ENCODE assay signal across 25 cellular contexts in genomic region chr17:28471531-28472342, GRCh38. TPM values are rescaled to one million over a fixed set of nuclear protein-coding genes. Genes with fewer than 3 reads are reported as not detected.
A peak's percentile ranks its signal among the peaks of the same experiment; 100 is the strongest.
DNase-seq lines count a peak whose midpoint lies in the region; ATAC-seq and TF ChIP-seq lines count a peak whose summit lies in the region.
"Had no signal": no experiment of that assay in that cellular context is flagged by ENCODE, and none has a peak within 500 bp of the region (broad histone marks: within the 10 kb centered on the region; RNA-seq: fewer than 3 reads in every experiment).

No MANE protein-coding gene starts in this region.

- H3K4me1 Mint-ChIP-seq in activated CD4-positive, alpha-beta memory T cell treated with anti-CD3 and anti-CD28 coated beads, Interleukin-2, amount 10 ng/mL, durations not matched to agents 7 days and 5 days: peaks cover 48% of the 10 kb centered on the region

- POLR2A ChIA-PET in RWPE1 (lab: Yijun Ruan, JAX; ENCODE audit: low non-redundant PET): interaction anchor here (0.6 kb wide), 1 partner anchor 25 kb away, joined by 7 read pairs; no protein-coding TSS in a partner anchor
- POLR2A ChIA-PET in activated CD4-positive, alpha-beta memory T cell treated with anti-CD3 and anti-CD28 coated beads, Interleukin-2, amount 10 ng/mL, durations not matched to agents 7 days and 5 days (lab: Charles Lee): no interaction called here

- ATAC-seq in GM18867 (IDR thresholded peaks at IDR 0.05; ENCODE audit: unreplicated experiment) (no peak), GM18520 (IDR thresholded peaks at IDR 0.05; ENCODE audit: unreplicated experiment) (no peak)
- ATAC-seq: left cardiac atrium had no signal

- H3K27ac Mint-ChIP-seq in activated CD4-positive, alpha-beta memory T cell treated with anti-CD3 and anti-CD28 coated beads, Interleukin-2, amount 10 ng/mL, durations not matched to agents 7 days and 5 days: no peak overlapping the region
- H3K27ac Mint-ChIP-seq: activated T-cell treated with anti-CD3 and anti-CD28 coated beads, Interleukin-2, amount 50 U/mL, for 24 hours; CD4-positive, CD25-positive, alpha-beta regulatory T cell; HFFc6 had no signal

- TF ChIP-seq CTCF in RWPE1 (conservative IDR thresholded peaks at IDR 0.05; ENCODE audit: low read depth): no peak

- H3K9me3 Mint-ChIP-seq in activated CD4-positive, alpha-beta memory T cell treated with anti-CD3 and anti-CD28 coated beads, Interleukin-2, amount 10 ng/mL, durations not matched to agents 7 days and 5 days: no peaks in the 10 kb centered on the region
- H3K9me3 Mint-ChIP-seq: activated T-cell treated with anti-CD3 and anti-CD28 coated beads, Interleukin-2, amount 50 U/mL, for 24 hours; HFFc6 had no signal

- H3K4me3 Mint-ChIP-seq in activated CD4-positive, alpha-beta memory T cell treated with anti-CD3 and anti-CD28 coated beads, Interleukin-2, amount 10 ng/mL, durations not matched to agents 7 days and 5 days: no peak overlapping the region
- H3K4me3 Mint-ChIP-seq: activated T-cell treated with anti-CD3 and anti-CD28 coated beads, Interleukin-2, amount 50 U/mL, for 24 hours; CD4-positive, CD25-positive, alpha-beta regulatory T cell; HFFc6 had no signal

- H3K27ac ChIP-seq in RWPE1 (no peak overlapping the region), epithelial cell of prostate (peak overlapping the region; percentile 59)
- H3K27ac ChIP-seq: vagina had no signal

- CTCF ChIA-PET in RWPE1 (lab: Yijun Ruan, JAX): no interaction called here
- CTCF ChIA-PET in activated CD4-positive, alpha-beta memory T cell treated with anti-CD3 and anti-CD28 coated beads, Interleukin-2, amount 10 ng/mL, durations not matched to agents 7 days and 5 days (lab: Charles Lee): no interaction called here

- DNase-seq in ELF-1 (ENCODE audit: low read depth, low spot score): peak; percentile 41
- DNase-seq in RWPE1 (ENCODE audit: low spot score): peak; percentile 30
- DNase-seq in epithelial cell of prostate (ENCODE audit: low read depth, low spot score): peak; percentile 58
- DNase-seq in putamen (ENCODE audit: low spot score): peak; percentile 16
- DNase-seq in activated CD4-positive, alpha-beta memory T cell treated with anti-CD3 and anti-CD28 coated beads, Interleukin-2, amount 10 ng/mL, durations not matched to agents 7 days and 5 days: no peak
- DNase-seq: activated CD4-positive, CD25-positive, alpha-beta regulatory T cell treated with anti-CD3 and anti-CD28 coated beads, Interleukin-2, amount 50 U/mL, for 72 hours; activated naive CD4-positive, alpha-beta T cell treated with Interleukin-2 at 50 U/mL for 16 hours; activated T-cell treated with anti-CD3 and anti-CD28 coated beads, Interleukin-2, amount 50 U/mL, for 24 hours; amygdala; CD4-positive, CD25-positive, alpha-beta regulatory T cell; HFFc6; left cardiac atrium; mesenchymal stem cell; NCI-H1105; NCI-H2029 treated with DMSO at 0.1 percent for 48 hours; occipital lobe; SIG-M5; stimulated activated CD4-positive, alpha-beta T cell treated with anti-CD3 and anti-CD28 coated beads, Interleukin-4, amount 100 ng/mL, for 4 hours; stimulated activated naive CD4-positive, alpha-beta T cell had no signal

- no peaks in the 10 kb centered on the region for H3K36me3 Mint-ChIP-seq in activated CD4-positive, alpha-beta memory T cell treated with anti-CD3 and anti-CD28 coated beads, Interleukin-2, amount 10 ng/mL, durations not matched to agents 7 days and 5 days (ENCODE audit: low read depth)
- H3K36me3 Mint-ChIP-seq: CD4-positive, CD25-positive, alpha-beta regulatory T cell had no signal

- peaks cover 1% of the 10 kb centered on the region for H3K27me3 Mint-ChIP-seq in activated CD4-positive, alpha-beta memory T cell treated with anti-CD3 and anti-CD28 coated beads, Interleukin-2, amount 10 ng/mL, durations not matched to agents 7 days and 5 days

RNA-seq across cellular contexts. Expression of gene SLC13A2, which starts 1.7 kb away (rescaled TPM):
- total RNA-seq in activated CD4-positive, alpha-beta memory T cell treated with anti-CD3 and anti-CD28 coated beads, Interleukin-2, amount 10 ng/mL, durations not matched to agents 7 days and 5 days: not detected
- total RNA-seq: CD4-positive, CD25-positive, alpha-beta regulatory T cell; endothelial cell of umbilical vein; left cardiac atrium; occipital lobe; temporal lobe; vagina had no signal

RNA-seq across cellular contexts. Expression of gene FOXN1, which starts 34.4 kb away (rescaled TPM):
- total RNA-seq in activated CD4-positive, alpha-beta memory T cell treated with anti-CD3 and anti-CD28 coated beads, Interleukin-2, amount 10 ng/mL, durations not matched to agents 7 days and 5 days: not detected
- total RNA-seq: CD4-positive, CD25-positive, alpha-beta regulatory T cell; dorsolateral prefrontal cortex; endothelial cell of umbilical vein; HFFc6; left cardiac atrium; occipital lobe; temporal lobe had no signal
